Comparison of ENCODE assay signal across 8 cellular contexts in the genomic region with DNA sequence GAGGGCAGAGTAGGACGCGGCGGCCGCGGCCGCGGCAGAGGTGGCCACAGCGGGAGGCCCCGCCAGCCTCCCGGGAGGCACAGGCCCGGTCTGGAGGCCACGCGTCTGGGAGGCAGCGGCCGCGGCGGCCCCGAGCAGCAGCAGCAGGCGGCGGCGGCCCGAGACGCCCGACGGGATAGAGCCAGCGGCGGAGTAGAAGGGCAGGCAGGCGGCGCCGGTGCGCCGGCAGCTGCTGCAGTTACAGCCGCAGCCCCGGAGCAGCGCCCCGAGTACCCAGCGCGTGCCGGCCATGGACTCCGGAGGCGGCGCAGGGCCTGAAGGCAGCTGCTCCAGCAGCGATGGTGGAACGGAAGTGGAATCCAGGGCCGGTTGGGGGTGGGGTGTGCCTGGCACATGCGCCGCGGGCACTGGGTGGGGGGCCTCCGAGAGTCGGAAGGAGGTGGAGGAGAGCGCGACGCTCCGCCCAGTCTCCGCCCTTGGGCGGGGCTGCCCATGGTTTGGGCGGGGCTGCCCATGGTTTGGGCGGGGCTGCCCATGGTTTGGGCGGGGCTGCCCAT. TPM values are rescaled to one million over a fixed set of nuclear protein-coding genes. Genes with fewer than 3 reads are reported as not detected.
DNase-seq lines count a peak whose midpoint lies in the region; ATAC-seq and TF ChIP-seq lines count a peak whose summit lies in the region.

A gene with protein sequence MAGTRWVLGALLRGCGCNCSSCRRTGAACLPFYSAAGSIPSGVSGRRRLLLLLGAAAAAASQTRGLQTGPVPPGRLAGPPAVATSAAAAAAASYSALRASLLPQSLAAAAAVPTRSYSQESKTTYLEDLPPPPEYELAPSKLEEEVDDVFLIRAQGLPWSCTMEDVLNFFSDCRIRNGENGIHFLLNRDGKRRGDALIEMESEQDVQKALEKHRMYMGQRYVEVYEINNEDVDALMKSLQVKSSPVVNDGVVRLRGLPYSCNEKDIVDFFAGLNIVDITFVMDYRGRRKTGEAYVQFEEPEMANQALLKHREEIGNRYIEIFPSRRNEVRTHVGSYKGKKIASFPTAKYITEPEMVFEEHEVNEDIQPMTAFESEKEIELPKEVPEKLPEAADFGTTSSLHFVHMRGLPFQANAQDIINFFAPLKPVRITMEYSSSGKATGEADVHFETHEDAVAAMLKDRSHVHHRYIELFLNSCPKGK (minus strand): TSS at position 354 of the 557 bp plus-strand sequence. CDS start 63 bp downstream, at position 291.

- H3K27me3 ChIP-seq in BE2C: no peaks in the 10 kb centered on the region
- H3K27me3 ChIP-seq in layer of hippocampus (ENCODE audit: control insufficient read depth, insufficient read depth, low read length): no peaks in the 10 kb centered on the region

- peak within 1 kb of the TSS; percentile 95 for H3K27ac Mint-ChIP-seq in activated CD4-positive, alpha-beta T cell treated with anti-CD3 and anti-CD28 coated beads for 36 hours

- H3K4me3 Mint-ChIP-seq in activated CD4-positive, alpha-beta T cell treated with anti-CD3 and anti-CD28 coated beads for 36 hours: peak within 1 kb of the TSS; percentile 94

- POLR2A ChIA-PET in activated CD4-positive, alpha-beta T cell treated with anti-CD3 and anti-CD28 coated beads for 36 hours (lab: Charles Lee): interaction anchor here (0.6 kb wide), 1 partner anchor 132 kb away, joined by 6 read pairs; no protein-coding TSS in a partner anchor

- peaks cover 26% of the 10 kb centered on the region for H3K36me3 Mint-ChIP-seq in activated CD4-positive, alpha-beta T cell treated with anti-CD3 and anti-CD28 coated beads for 36 hours (ENCODE audit: low read depth)

- H3K9me3 Mint-ChIP-seq in activated CD4-positive, alpha-beta T cell treated with anti-CD3 and anti-CD28 coated beads for 36 hours (ENCODE audit: low read depth): no peaks in the 10 kb centered on the region

- no peak for TF ChIP-seq CTCF in BE2C (IDR thresholded peaks at IDR 0.05; ENCODE audit: low read depth, low read length)
- TF ChIP-seq CTCF in choroid plexus epithelial cell (conservative IDR thresholded peaks at IDR 0.05; ENCODE audit: low read depth, low read length): peak; percentile 42

- ATAC-seq in GM19035 (IDR thresholded peaks at IDR 0.05; ENCODE audit: unreplicated experiment) (peak; percentile 49), HG03342 (IDR thresholded peaks at IDR 0.05; ENCODE audit: unreplicated experiment) (peak; percentile 61)
- ATAC-seq in activated CD4-positive, alpha-beta T cell treated with anti-CD3 and anti-CD28 coated beads for 36 hours: peak; percentile 87

- peaks cover 28% of the 10 kb centered on the region for H3K36me3 ChIP-seq in BE2C

- intact Hi-C loops in activated CD4-positive, alpha-beta T cell treated with anti-CD3 and anti-CD28 coated beads for 36 hours (cut with DNase I, micrococcal nuclease): loop anchor here (1.0 to 5.0 kb wide), 12 partner anchors 24 to 168 kb away; a partner anchor contains a TSS

- peak within 1 kb of the TSS; percentile 80 for H3K27ac ChIP-seq in layer of hippocampus (ENCODE audit: low read depth, low read length)

- H3K4me3 ChIP-seq in BE2C (ENCODE audit: low read depth, low read length) (peak within 1 kb of the TSS; percentile 74), choroid plexus epithelial cell (ENCODE audit: low read depth, low read length) (peak within 1 kb of the TSS; percentile 86)

- DNase-seq in BE2C (peak; percentile 99), NCI-H510A treated with DMSO at 0.1 percent for 48 hours (lab: John Stamatoyannopoulos, UW) (peak; percentile 52), choroid plexus epithelial cell (ENCODE audit: low read depth) (peak; percentile 96)
- DNase-seq in activated CD4-positive, alpha-beta T cell treated with anti-CD3 and anti-CD28 coated beads for 36 hours: peak; percentile 98
- peak; percentile 81 to 94 (median 90) for DNase-seq in stimulated activated CD4-positive, alpha-beta T cell treated with anti-CD3 and anti-CD28 coated beads, Interleukin-1b, Interleukin-23, amount 100 ng/mL, for 24 hours (ENCODE audit: low read depth in 4 of 4, low spot score in 1 of 4)

- H3K9me3 ChIP-seq in BE2C: no peaks in the 10 kb centered on the region

- no peaks in the 10 kb centered on the region for H3K27me3 Mint-ChIP-seq in activated CD4-positive, alpha-beta T cell treated with anti-CD3 and anti-CD28 coated beads for 36 hours

- CTCF ChIA-PET in activated CD4-positive, alpha-beta T cell treated with anti-CD3 and anti-CD28 coated beads for 36 hours (lab: Charles Lee): interaction anchor here (0.6 to 1.6 kb wide), 6 partner anchors 11 to 245 kb away, joined by 3 to 6 read pairs (median 3); no protein-coding TSS in a partner anchor

- no peaks in the 10 kb centered on the region for H3K4me1 ChIP-seq in BE2C

- H3K4me1 Mint-ChIP-seq in activated CD4-positive, alpha-beta T cell treated with anti-CD3 and anti-CD28 coated beads for 36 hours: peaks cover 53% of the 10 kb centered on the region

RNA-seq across cellular contexts. Expression of the gene that starts here (rescaled TPM):
- 71.9 TPM for polyA plus RNA-seq in BE2C (2012; ENCODE audit: insufficient read depth, insufficient read length, low read depth)
- 100 to 1,000 TPM in 1 of 2 experiments, 10 to 100 TPM in 1; 96.8 to 115 TPM for total RNA-seq in activated CD4-positive, alpha-beta T cell treated with anti-CD3 and anti-CD28 coated beads for 36 hours

Comparison
In these comparisons a context has a peak if more than half of its experiments do, and no peak if none do; other contexts are left out.
1. Peak in every context shown above with its lines: DNase-seq, ATAC-seq, H3K4me3 ChIP-seq and H3K27ac ChIP-seq.